ENCODE assay signal across 21 cellular contexts in the genomic region with DNA sequence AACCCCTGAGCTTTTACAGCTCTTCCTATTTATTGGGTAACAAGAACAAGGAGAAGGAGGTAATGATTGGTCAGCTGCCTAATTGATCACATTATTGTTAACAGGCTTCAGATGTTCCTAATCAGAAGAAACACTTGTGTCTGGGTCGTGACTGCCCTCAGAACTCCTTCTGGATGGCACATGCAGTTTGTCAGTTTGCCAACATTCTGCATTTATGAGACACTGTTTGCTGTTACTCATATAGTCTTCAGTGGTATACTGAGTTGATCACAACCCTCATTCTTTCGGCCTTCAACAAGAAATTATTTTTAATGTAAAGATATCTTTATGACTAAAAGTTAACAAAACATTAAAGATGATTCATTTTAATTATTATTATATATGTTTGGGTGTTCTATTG.
"Had no signal": no experiment of that assay in that cellular context is flagged by ENCODE, and none has a peak within 500 bp of the region (broad histone marks: within the 10 kb centered on the region; RNA-seq: fewer than 3 reads in every experiment).

No MANE protein-coding gene starts in this region.

- H3K4me3 Mint-ChIP-seq: activated T-cell treated with anti-CD3 and anti-CD28 coated beads, Interleukin-2, amount 50 U/mL, for 4 hours; nephron progenitor cell; stimulated activated naive CD8-positive, alpha-beta T cell treated with anti-CD3 and anti-CD28 coated beads, Interleukin-15, Interleukin-2, amounts not matched to agents 100 ng/mL and 50 ng/mL, for 24 hours; T-helper 1 cell treated with Interleukin-12 subunit alpha and Interleukin-12 subunit beta and Interleukin-4 antibody, amounts not matched to agents 30 μg/mL and 1 μg/mL, for 36 hours had no signal

- H3K4me1 Mint-ChIP-seq: nephron progenitor cell had no signal

- H3K9me3 ChIP-seq: gastrocnemius medialis, tibial nerve had no signal

- H3K9me3 Mint-ChIP-seq: nephron progenitor cell; T-helper 1 cell treated with Interleukin-12 subunit alpha and Interleukin-12 subunit beta and Interleukin-4 antibody, amounts not matched to agents 30 μg/mL and 1 μg/mL, for 36 hours had no signal

- H3K36me3 ChIP-seq: gastrocnemius medialis, tibial nerve had no signal

- H3K27me3 ChIP-seq: gastrocnemius medialis, tibial nerve had no signal

- H3K4me3 ChIP-seq: gastrocnemius medialis, tibial nerve had no signal

- FAIRE-seq: astrocyte, kidney, urothelium cell line had no signal

- H3K27ac ChIP-seq: gastrocnemius medialis, tibial nerve had no signal

- ATAC-seq: activated T-cell treated with anti-CD3 and anti-CD28 coated beads, Interleukin-2, amount 50 U/mL, for 4 hours; esophagus mucosa; gastrocnemius medialis; left lobe of liver had no signal

- H3K27me3 Mint-ChIP-seq: stimulated activated naive CD8-positive, alpha-beta T cell treated with anti-CD3 and anti-CD28 coated beads, Interleukin-15, Interleukin-2, amounts not matched to agents 100 ng/mL and 50 ng/mL, for 24 hours had no signal

- H3K27ac Mint-ChIP-seq: nephron progenitor cell; stimulated activated naive CD8-positive, alpha-beta T cell treated with anti-CD3 and anti-CD28 coated beads, Interleukin-15, Interleukin-2, amounts not matched to agents 100 ng/mL and 50 ng/mL, for 24 hours; T-helper 1 cell treated with Interleukin-12 subunit alpha and Interleukin-12 subunit beta and Interleukin-4 antibody, amounts not matched to agents 30 μg/mL and 1 μg/mL, for 36 hours had no signal

- DNase-seq: activated CD4-positive, alpha-beta T cell treated with anti-CD3 and anti-CD28 coated beads, Interleukin-2, amount 50 U/mL, for 1 hour; activated CD4-positive, CD25-positive, alpha-beta regulatory T cell treated with anti-CD3 and anti-CD28 coated beads, Interleukin-2, amount 50 U/mL, for 72 hours; activated CD8-positive, alpha-beta memory T cell treated with anti-CD3 and anti-CD28 coated beads, Interleukin-2, amount 50 U/mL, for 4 hours; activated effector memory CD4-positive, alpha-beta T cell treated with anti-CD3 and anti-CD28 coated beads, Interleukin-2, amount 50 U/mL, for 16 hours; activated naive CD4-positive, alpha-beta T cell treated with anti-CD3 and anti-CD28 coated beads, Interleukin-2, amount 50 U/mL, for 16 hours; activated T-cell treated with anti-CD3 and anti-CD28 coated beads, Interleukin-2, amount 50 U/mL, for 4 hours; effector CD4-positive, alpha-beta T cell; gastrocnemius medialis; head of caudate nucleus; kidney; nephron progenitor cell; nucleus accumbens; posterior cingulate gyrus; retina had no signal

- H3K4me1 ChIP-seq: gastrocnemius medialis, tibial nerve had no signal
